8 cellular contexts compared by ENCODE assay signal in genomic region chr9:99059074-99059894, GRCh38. TPM values are rescaled to one million over a fixed set of nuclear protein-coding genes. Genes with fewer than 3 reads are reported as not detected.
DNase-seq lines count a peak whose midpoint lies in the region; ATAC-seq and TF ChIP-seq lines count a peak whose summit lies in the region.

No MANE protein-coding gene starts in this region.

- ATAC-seq in HG03108 (IDR thresholded peaks at IDR 0.05; ENCODE audit: unreplicated experiment) (peak; percentile 58), T-helper 17 cell (peak; percentile 65), left lung (peak; percentile 84), foreskin keratinocyte (no peak), HG02970 (IDR thresholded peaks at IDR 0.05; ENCODE audit: low FRiP score, unreplicated experiment) (no peak)

- no peaks in the 10 kb centered on the region for H3K9me3 Mint-ChIP-seq in activated naive CD4-positive, alpha-beta T cell treated with anti-CD3 and anti-CD28 coated beads for 36 hours

- H3K4me3 Mint-ChIP-seq in activated naive CD4-positive, alpha-beta T cell treated with anti-CD3 and anti-CD28 coated beads for 36 hours, result no peak overlapping the region
- peak overlapping the region; percentile 59 for H3K4me3 Mint-ChIP-seq in T-helper 17 cell

- no peaks in the 10 kb centered on the region for H3K36me3 ChIP-seq in left lung

- H3K27me3 ChIP-seq in left lung (no peaks in the 10 kb centered on the region), foreskin keratinocyte (peaks cover 19% of the 10 kb centered on the region)

- H3K4me1 Mint-ChIP-seq in activated naive CD4-positive, alpha-beta T cell treated with anti-CD3 and anti-CD28 coated beads for 36 hours (ENCODE audit: low read depth), result peaks cover 55% of the 10 kb centered on the region
- peaks cover 43% of the 10 kb centered on the region for H3K4me1 Mint-ChIP-seq in T-helper 17 cell

- H3K27me3 Mint-ChIP-seq in activated naive CD4-positive, alpha-beta T cell treated with anti-CD3 and anti-CD28 coated beads for 36 hours (ENCODE audit: low read depth), result peaks cover under 1% of the 10 kb centered on the region
- H3K27me3 Mint-ChIP-seq in T-helper 17 cell, result no peaks in the 10 kb centered on the region

- H3K27ac ChIP-seq in left lung (peak overlapping the region; percentile 57 to 94), foreskin keratinocyte (no peak overlapping the region)

- H3K36me3 Mint-ChIP-seq in activated naive CD4-positive, alpha-beta T cell treated with anti-CD3 and anti-CD28 coated beads for 36 hours (ENCODE audit: low read depth), result no peaks in the 10 kb centered on the region
- no peaks in the 10 kb centered on the region for H3K36me3 Mint-ChIP-seq in T-helper 17 cell (ENCODE audit: low read depth)

- no peak for TF ChIP-seq CTCF in left lung (IDR thresholded peaks at IDR 0.05)
- TF ChIP-seq CTCF in foreskin keratinocyte (conservative IDR thresholded peaks at IDR 0.05), result no peak

- intact Hi-C loops in activated naive CD4-positive, alpha-beta T cell treated with anti-CD3 and anti-CD28 coated beads for 36 hours (cut with micrococcal nuclease), result loop anchor here (1.0 to 2.0 kb wide), 6 partner anchors 18 to 1026 kb away; no protein-coding TSS in a partner anchor
- intact Hi-C loops in left lung (cut with DNase I), result no loop called here

- CTCF ChIA-PET in activated naive CD4-positive, alpha-beta T cell treated with anti-CD3 and anti-CD28 coated beads for 36 hours (lab: Charles Lee), result interaction anchor here (0.7 to 3.4 kb wide), 4 partner anchors 44 to 104 kb away, joined by 3 to 12 read pairs (median 4); partner anchors contain the start of gene TGFBR1

- no peak overlapping the region for H3K4me3 ChIP-seq in left lung

- H3K9me3 ChIP-seq in T-helper 17 cell (ENCODE audit: control insufficient read depth, low read length, poor library complexity, severe bottlenecking) (no peaks in the 10 kb centered on the region), left lung (no peaks in the 10 kb centered on the region)

- H3K27ac Mint-ChIP-seq in activated naive CD4-positive, alpha-beta T cell treated with anti-CD3 and anti-CD28 coated beads for 36 hours, result peak overlapping the region; percentile 3
- peak overlapping the region; percentile 85 for H3K27ac Mint-ChIP-seq in T-helper 17 cell

- DNase-seq in activated naive CD4-positive, alpha-beta T cell treated with anti-CD3 and anti-CD28 coated beads for 36 hours, result peak; percentile 41
- DNase-seq in activated naive CD4-positive, alpha-beta T cell treated with Interleukin-2 at 50 U/mL for 16 hours, result no peak
- DNase-seq in T-helper 17 cell (no peak), left lung (peak in 1 of 2 donors; percentile 66), foreskin keratinocyte (no peak), NCI-H2029 (lab: John Stamatoyannopoulos, UW) (no peak)

- H3K4me1 ChIP-seq in left lung (peaks cover 3 to 44% of the 10 kb centered on the region in 2 donors), foreskin keratinocyte (peaks cover 27% of the 10 kb centered on the region)

RNA-seq across cellular contexts. Expression of gene TGFBR1, which starts 45.6 kb away (rescaled TPM):
- total RNA-seq in activated naive CD4-positive, alpha-beta T cell treated with anti-CD3 and anti-CD28 coated beads for 36 hours, result 10 to 100 TPM; 13.7 to 16.9 TPM
- total RNA-seq in T-helper 17 cell (10 to 100 TPM; 23.5 to 29.1 TPM), left lung (10 to 100 TPM; 60.9 to 74.1 TPM), foreskin keratinocyte (36.1 and 41.6 TPM in 2 replicates)
- 7.8 and 9.2 TPM in 2 replicates for polyA plus RNA-seq in foreskin keratinocyte

Comparison
In these comparisons a context has a peak if more than half of its experiments do, and no peak if none do; other contexts are left out.
1. ATAC-seq: peak in HG03108 (single experiment), T-helper 17 cell (single experiment) and left lung (single experiment); none in foreskin keratinocyte (single experiment) and HG02970 (single experiment).